1 cellular context compared by ENCODE assay signal in the genomic region with DNA sequence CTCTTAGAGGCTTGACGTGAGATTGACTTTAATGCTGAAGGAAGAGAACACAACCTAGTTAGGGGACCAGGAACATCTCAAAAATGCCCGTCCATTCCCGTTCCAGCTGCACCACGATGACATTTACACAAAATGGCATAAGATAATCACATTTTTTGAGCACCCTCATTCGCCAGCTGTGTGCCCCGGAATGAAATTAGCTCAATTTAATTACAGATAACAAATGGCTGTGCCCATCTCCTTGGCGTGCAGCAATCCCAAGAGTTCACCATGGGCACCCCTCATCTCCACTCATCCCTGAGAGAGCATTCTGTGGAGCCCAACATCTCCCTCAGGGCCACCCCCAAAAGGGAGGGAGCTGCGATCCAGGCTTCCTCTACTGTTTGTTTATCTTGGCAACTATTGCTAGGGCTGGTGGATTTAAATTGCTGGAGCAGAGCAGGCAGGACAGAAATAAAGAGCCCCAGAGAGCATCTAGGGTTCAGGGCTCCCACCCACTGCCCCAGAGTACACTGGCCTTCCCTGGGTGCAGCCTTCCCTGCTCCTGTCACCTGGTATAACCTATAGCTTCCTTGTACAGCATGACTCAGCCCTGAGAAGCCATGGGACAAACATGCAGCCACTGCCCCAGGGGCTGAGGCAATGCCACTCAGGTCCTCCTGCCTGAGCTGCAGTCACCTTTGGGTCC.
TF ChIP-seq lines count a peak whose summit lies in the region.

No MANE protein-coding gene starts in this region.

TF ChIP-seq in HepG2, 621 proteins besides CTCF, POLR2A, EP300 and RAD21 (continued from another document):
- TF ChIP-seq, protein P1, sequence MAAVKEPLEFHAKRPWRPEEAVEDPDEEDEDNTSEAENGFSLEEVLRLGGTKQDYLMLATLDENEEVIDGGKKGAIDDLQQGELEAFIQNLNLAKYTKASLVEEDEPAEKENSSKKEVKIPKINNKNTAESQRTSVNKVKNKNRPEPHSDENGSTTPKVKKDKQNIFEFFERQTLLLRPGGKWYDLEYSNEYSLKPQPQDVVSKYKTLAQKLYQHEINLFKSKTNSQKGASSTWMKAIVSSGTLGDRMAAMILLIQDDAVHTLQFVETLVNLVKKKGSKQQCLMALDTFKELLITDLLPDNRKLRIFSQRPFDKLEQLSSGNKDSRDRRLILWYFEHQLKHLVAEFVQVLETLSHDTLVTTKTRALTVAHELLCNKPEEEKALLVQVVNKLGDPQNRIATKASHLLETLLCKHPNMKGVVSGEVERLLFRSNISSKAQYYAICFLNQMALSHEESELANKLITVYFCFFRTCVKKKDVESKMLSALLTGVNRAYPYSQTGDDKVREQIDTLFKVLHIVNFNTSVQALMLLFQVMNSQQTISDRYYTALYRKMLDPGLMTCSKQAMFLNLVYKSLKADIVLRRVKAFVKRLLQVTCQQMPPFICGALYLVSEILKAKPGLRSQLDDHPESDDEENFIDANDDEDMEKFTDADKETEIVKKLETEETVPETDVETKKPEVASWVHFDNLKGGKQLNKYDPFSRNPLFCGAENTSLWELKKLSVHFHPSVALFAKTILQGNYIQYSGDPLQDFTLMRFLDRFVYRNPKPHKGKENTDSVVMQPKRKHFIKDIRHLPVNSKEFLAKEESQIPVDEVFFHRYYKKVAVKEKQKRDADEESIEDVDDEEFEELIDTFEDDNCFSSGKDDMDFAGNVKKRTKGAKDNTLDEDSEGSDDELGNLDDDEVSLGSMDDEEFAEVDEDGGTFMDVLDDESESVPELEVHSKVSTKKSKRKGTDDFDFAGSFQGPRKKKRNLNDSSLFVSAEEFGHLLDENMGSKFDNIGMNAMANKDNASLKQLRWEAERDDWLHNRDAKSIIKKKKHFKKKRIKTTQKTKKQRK (IDR thresholded peaks at IDR 0.05; ENCODE audit: low read length): no peak
- TF ChIP-seq HOXD1 (CRISPR knock-in tag; IDR thresholded peaks at IDR 0.05) (no peak), MAFG (CRISPR knock-in tag; IDR thresholded peaks at IDR 0.05) (no peak), PHF5A (CRISPR knock-in tag; IDR thresholded peaks at IDR 0.05; ENCODE audit: low read depth, unreplicated experiment) (no peak)
- TF ChIP-seq, protein P2, sequence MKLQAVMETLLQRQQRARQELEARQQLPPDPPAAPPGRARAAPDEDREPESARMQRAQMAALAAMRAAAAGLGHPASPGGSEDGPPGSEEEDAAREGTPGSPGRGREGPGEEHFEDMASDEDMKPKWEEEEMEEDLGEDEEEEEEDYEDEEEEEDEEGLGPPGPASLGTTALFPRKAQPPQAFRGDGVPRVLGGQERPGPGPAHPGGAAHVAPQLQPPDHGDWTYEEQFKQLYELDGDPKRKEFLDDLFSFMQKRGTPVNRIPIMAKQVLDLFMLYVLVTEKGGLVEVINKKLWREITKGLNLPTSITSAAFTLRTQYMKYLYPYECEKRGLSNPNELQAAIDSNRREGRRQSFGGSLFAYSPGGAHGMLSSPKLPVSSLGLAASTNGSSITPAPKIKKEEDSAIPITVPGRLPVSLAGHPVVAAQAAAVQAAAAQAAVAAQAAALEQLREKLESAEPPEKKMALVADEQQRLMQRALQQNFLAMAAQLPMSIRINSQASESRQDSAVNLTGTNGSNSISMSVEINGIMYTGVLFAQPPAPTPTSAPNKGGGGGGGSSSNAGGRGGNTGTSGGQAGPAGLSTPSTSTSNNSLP (IDR thresholded peaks at IDR 0.05; ENCODE audit: low read depth, low read length): no peak
